ENCODE assay signal across 8 cellular contexts in genomic region chr17:28370744-28371103, GRCh38. TPM values are rescaled to one million over a fixed set of nuclear protein-coding genes. Genes with fewer than 3 reads are reported as not detected.
DNase-seq lines count a peak whose midpoint lies in the region; ATAC-seq and TF ChIP-seq lines count a peak whose summit lies in the region.
"Had no signal": no experiment of that assay in that cellular context is flagged by ENCODE, and none has a peak within 500 bp of the region (broad histone marks: within the 10 kb centered on the region; RNA-seq: fewer than 3 reads in every experiment).

No MANE protein-coding gene starts in this region.

- ATAC-seq in WTC11: no peak
- ATAC-seq in GM18505 (IDR thresholded peaks at IDR 0.05; ENCODE audit: unreplicated experiment): no peak

- intact Hi-C loops in posterior cingulate gyrus (cut with DNase I): no loop called here

- H3K27me3 Mint-ChIP-seq in WTC11 (ENCODE audit: low read depth) (peaks cover 41% of the 10 kb centered on the region), glutamatergic neuron (ENCODE audit: unreplicated experiment) (peaks cover 20% of the 10 kb centered on the region)

- H3K4me3 Mint-ChIP-seq in WTC11 (peak overlapping the region; percentile 75), glutamatergic neuron (ENCODE audit: unreplicated experiment) (peak overlapping the region; percentile 83)

- H3K4me1 ChIP-seq in HUES48 (ENCODE audit: control insufficient read depth, insufficient read depth, low read length) (peaks cover 17% of the 10 kb centered on the region), skeletal muscle satellite cell (ENCODE audit: control insufficient read depth, insufficient read depth, low read length) (peaks cover 21% of the 10 kb centered on the region)

- H3K27ac ChIP-seq in HUES48 (ENCODE audit: low read depth, low read length): peak overlapping the region; percentile 74

- TF ChIP-seq POLR2A in GM18505 (IDR thresholded peaks at IDR 0.05; ENCODE audit: borderline replicate concordance, extremely low read depth, insufficient read depth, insufficient read length): no peak

- no peaks in the 10 kb centered on the region for H3K36me3 ChIP-seq in HUES48 (ENCODE audit: control insufficient read depth, insufficient read depth, low read length)
- no peaks in the 10 kb centered on the region for H3K36me3 ChIP-seq in skeletal muscle satellite cell (ENCODE audit: insufficient read depth, low read length)

- peak overlapping the region; percentile 83 for H3K4me3 ChIP-seq in HUES48 (ENCODE audit: low read depth, low read length)
- no peak overlapping the region for H3K4me3 ChIP-seq in skeletal muscle satellite cell (ENCODE audit: low read length)

- TF ChIP-seq CTCF in WTC11 (IDR thresholded peaks at IDR 0.05) (no peak), glutamatergic neuron (IDR thresholded peaks at IDR 0.05; ENCODE audit: partially characterized antibody, unreplicated experiment) (no peak)

- H3K9me3 ChIP-seq in HUES48 (ENCODE audit: control insufficient read depth, insufficient read depth, low read length): no peaks in the 10 kb centered on the region
- H3K9me3 ChIP-seq in skeletal muscle satellite cell (replicated peaks; ENCODE audit: low read length): no peaks in the 10 kb centered on the region

- no peaks in the 10 kb centered on the region for H3K9me3 Mint-ChIP-seq in WTC11
- H3K9me3 Mint-ChIP-seq in glutamatergic neuron (ENCODE audit: unreplicated experiment): peaks cover 16% of the 10 kb centered on the region

- no peak for DNase-seq in WTC11 (ENCODE audit: low spot score)
- DNase-seq in glutamatergic neuron: no peak
- no peak for DNase-seq in HuH-7.5 (ENCODE audit: low spot score)
- no peak for DNase-seq in posterior cingulate gyrus

- H3K4me2 ChIP-seq in skeletal muscle satellite cell (ENCODE audit: low read length): peak overlapping the region; percentile 95

- H3K27me3 ChIP-seq in HUES48 (ENCODE audit: control insufficient read depth, insufficient read depth, low read length) (peaks cover 19% of the 10 kb centered on the region), skeletal muscle satellite cell (ENCODE audit: control insufficient read depth, insufficient read depth, low read length) (no peaks in the 10 kb centered on the region)

- CTCF ChIA-PET in WTC11 (lab: Charles Lee): interaction anchor here (1.1 to 2.4 kb wide), 6 partner anchors 13 to 119 kb away, joined by 3 to 19 read pairs (median 7); partner anchors contain the start of genes IFT20, POLDIP2, SLC46A1 and TNFAIP1

- H3K36me3 Mint-ChIP-seq in WTC11 (no peaks in the 10 kb centered on the region), glutamatergic neuron (ENCODE audit: unreplicated experiment) (peaks cover 4% of the 10 kb centered on the region)

- H3K27ac Mint-ChIP-seq in WTC11 (peak overlapping the region; percentile 92; the same call in 1 of the 2 replicates), glutamatergic neuron (ENCODE audit: unreplicated experiment) (peak overlapping the region; percentile 81)

- no peak overlapping the region for H3K9ac ChIP-seq in HUES48 (ENCODE audit: low read depth, low read length)
- H3K9ac ChIP-seq in skeletal muscle satellite cell (ENCODE audit: low read depth, low read length): peak overlapping the region; percentile 26

- peaks cover 21% of the 10 kb centered on the region for H3K4me1 Mint-ChIP-seq in WTC11
- peaks cover 17% of the 10 kb centered on the region for H3K4me1 Mint-ChIP-seq in glutamatergic neuron (ENCODE audit: low read depth, unreplicated experiment)

- POLR2A ChIA-PET in WTC11 (lab: Charles Lee): no interaction called here

TF ChIP-seq in WTC11, 78 proteins besides CTCF, POLR2A, EP300 and RAD21:
- TF ChIP-seq CREM (CRISPR knock-in tag; IDR thresholded peaks at IDR 0.05) (no peak), NR1H2 (CRISPR knock-in tag; IDR thresholded peaks at IDR 0.05) (no peak), USF1 (CRISPR knock-in tag; IDR thresholded peaks at IDR 0.05) (no peak), ZNF425 (CRISPR knock-in tag; conservative IDR thresholded peaks at IDR 0.05) (no peak), ZNF416 (CRISPR knock-in tag; IDR thresholded peaks at IDR 0.05) (no peak), TCF7 (CRISPR knock-in tag; IDR thresholded peaks at IDR 0.05; ENCODE audit: low read depth) (no peak), EMX1 (CRISPR knock-in tag; IDR thresholded peaks at IDR 0.05) (no peak), NR3C1 (CRISPR knock-in tag; conservative IDR thresholded peaks at IDR 0.05; ENCODE audit: low read depth) (no peak), ZNF263 (CRISPR knock-in tag; IDR thresholded peaks at IDR 0.05; ENCODE audit: low read depth) (no peak), MAX (CRISPR knock-in tag; IDR thresholded peaks at IDR 0.05) (no peak), MYBL2 (CRISPR knock-in tag; IDR thresholded peaks at IDR 0.05) (no peak), ATF1 (CRISPR knock-in tag; IDR thresholded peaks at IDR 0.05) (no peak), ZNF219 (CRISPR knock-in tag; IDR thresholded peaks at IDR 0.05; ENCODE audit: borderline replicate concordance) (no peak)
- TF ChIP-seq, protein P1, sequence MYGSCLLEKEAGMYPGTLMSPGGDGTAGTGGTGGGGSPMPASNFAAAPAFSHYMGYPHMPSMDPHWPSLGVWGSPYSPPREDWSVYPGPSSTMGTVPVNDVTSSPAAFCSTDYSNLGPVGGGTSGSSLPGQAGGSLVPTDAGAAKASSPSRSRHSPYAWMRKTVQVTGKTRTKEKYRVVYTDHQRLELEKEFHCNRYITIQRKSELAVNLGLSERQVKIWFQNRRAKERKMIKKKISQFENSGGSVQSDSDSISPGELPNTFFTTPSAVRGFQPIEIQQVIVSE (CRISPR knock-in tag; IDR thresholded peaks at IDR 0.05; ENCODE audit: borderline replicate concordance): no peak
- TF ChIP-seq, protein P2, sequence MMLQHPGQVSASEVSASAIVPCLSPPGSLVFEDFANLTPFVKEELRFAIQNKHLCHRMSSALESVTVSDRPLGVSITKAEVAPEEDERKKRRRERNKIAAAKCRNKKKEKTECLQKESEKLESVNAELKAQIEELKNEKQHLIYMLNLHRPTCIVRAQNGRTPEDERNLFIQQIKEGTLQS (CRISPR knock-in tag; conservative IDR thresholded peaks at IDR 0.05): no peak
TF ChIP-seq in WTC11: peak in this region for 0.

RNA-seq across cellular contexts. Expression of gene VTN, which starts 0.6 kb away (rescaled TPM):
- total RNA-seq in WTC11 (2021) (0.82 to 1.6 TPM (median 1.3 TPM) in 3 replicates), glutamatergic neuron (ENCODE audit: unreplicated experiment) (0.25 TPM)
- total RNA-seq in skeletal muscle satellite cell (2012; rRNA removed): under 0.01 and 0.25 TPM in 2 replicates
- total RNA-seq: epithelial cell of proximal tubule had no signal

RNA-seq across cellular contexts. Expression of gene SARM1, which starts 0.8 kb away (rescaled TPM):
- 3.8 to 4.7 TPM (median 4.7 TPM) in 3 replicates for total RNA-seq in WTC11 (2021)
- 100 TPM for total RNA-seq in glutamatergic neuron (ENCODE audit: unreplicated experiment)
- 3.8 and 6.8 TPM in 2 replicates for total RNA-seq in skeletal muscle satellite cell (2012; rRNA removed)

RNA-seq across cellular contexts. Expression of gene SEBOX, which starts 5.7 kb away (rescaled TPM):
- total RNA-seq in WTC11 (2021): not detected in 3 replicates
- total RNA-seq in glutamatergic neuron (ENCODE audit: unreplicated experiment): not detected
- not detected in 2 replicates for total RNA-seq in skeletal muscle satellite cell (2012; rRNA removed)
- total RNA-seq: epithelial cell of proximal tubule had no signal

RNA-seq across cellular contexts. Expression of gene POLDIP2, which starts 13.4 kb away (rescaled TPM):
- 79.2 to 85.4 TPM (median 79.7 TPM) in 3 replicates for total RNA-seq in WTC11 (2021)
- total RNA-seq in glutamatergic neuron (ENCODE audit: unreplicated experiment): 73.5 TPM
- total RNA-seq in skeletal muscle satellite cell (2012; rRNA removed): 83.1 and 95.0 TPM in 2 replicates

RNA-seq across cellular contexts. Expression of gene TNFAIP1, which starts 35.2 kb away (rescaled TPM):
- total RNA-seq in WTC11 (2021) (16.9 to 21.3 TPM (median 17.1 TPM) in 3 replicates), glutamatergic neuron (ENCODE audit: unreplicated experiment) (111 TPM)
- 16.5 and 23.6 TPM in 2 replicates for total RNA-seq in skeletal muscle satellite cell (2012; rRNA removed)

Comparison
In these comparisons a context has a peak if more than half of its experiments do, and no peak if none do; other contexts are left out.
1. RNA of gene SARM1, which starts 0.8 kb away (total RNA-seq): 100 TPM in glutamatergic neuron (single experiment); 3.8 to 4.7 TPM in WTC11; every median in the first group is over 10 times any median in the second.